ENCODE assay signal across 15 cellular contexts in genomic region chr10:24670964-24671670, GRCh38. TPM values are rescaled to one million over a fixed set of nuclear protein-coding genes. Genes with fewer than 3 reads are reported as not detected.
DNase-seq lines count a peak whose midpoint lies in the region; ATAC-seq, FAIRE-seq and TF ChIP-seq lines count a peak whose summit lies in the region.
"Had no signal": no experiment of that assay in that cellular context is flagged by ENCODE, and none has a peak within 500 bp of the region (broad histone marks: within the 10 kb centered on the region; RNA-seq: fewer than 3 reads in every experiment).

No MANE protein-coding gene starts in this region.

- peak overlapping the region; percentile 45 for H3K27ac Mint-ChIP-seq in T-helper 2 cell treated with Interferon-gamma antibody and Interleukin-4, amounts not matched to agents 5 μg/mL and 100 μg/mL, for 36 hours
- H3K27ac Mint-ChIP-seq in dendritic cell treated with granulocyte-macrophage colony-stimulating factor and Interleukin-4, amounts not matched to agents 40 ng/mL and 50 ng/mL, for 4 days = peak overlapping the region; percentile 26
- H3K27ac Mint-ChIP-seq in nephron progenitor cell = peak overlapping the region; percentile 36
- no peak overlapping the region for H3K27ac Mint-ChIP-seq in natural killer cell treated with Interleukin-12 subunit alpha and Interleukin-12 subunit beta and Interleukin-15 and Interleukin-18, amount 100 ng/mL, for 72 hours

- peaks cover 8% of the 10 kb centered on the region for H3K4me1 Mint-ChIP-seq in T-helper 2 cell treated with Interferon-gamma antibody and Interleukin-4, amounts not matched to agents 5 μg/mL and 100 μg/mL, for 36 hours (ENCODE audit: low read depth)
- peaks cover 20% of the 10 kb centered on the region for H3K4me1 Mint-ChIP-seq in dendritic cell treated with granulocyte-macrophage colony-stimulating factor and Interleukin-4, amounts not matched to agents 40 ng/mL and 50 ng/mL, for 4 days (ENCODE audit: low read depth)
- H3K4me1 Mint-ChIP-seq in nephron progenitor cell = peaks cover 8% of the 10 kb centered on the region
- H3K4me1 Mint-ChIP-seq in natural killer cell treated with Interleukin-12 subunit alpha and Interleukin-12 subunit beta and Interleukin-15 and Interleukin-18, amount 100 ng/mL, for 72 hours (ENCODE audit: low read depth in 2 of 2) = peaks cover 8 to 11% of the 10 kb centered on the region in 2 donors

- TF ChIP-seq CTCF in nephron progenitor cell (IDR thresholded peaks at IDR 0.05) = no peak

- ATAC-seq in natural killer cell treated with Interleukin-12 subunit alpha and Interleukin-12 subunit beta and Interleukin-15 and Interleukin-18, amount 100 ng/mL, for 72 hours = no peak
- ATAC-seq in GM19455 (IDR thresholded peaks at IDR 0.05; ENCODE audit: unreplicated experiment) = no peak

- H3K9me3 Mint-ChIP-seq in T-helper 2 cell treated with Interferon-gamma antibody and Interleukin-4, amounts not matched to agents 5 μg/mL and 100 μg/mL, for 36 hours = no peaks in the 10 kb centered on the region
- no peaks in the 10 kb centered on the region for H3K9me3 Mint-ChIP-seq in dendritic cell treated with granulocyte-macrophage colony-stimulating factor and Interleukin-4, amounts not matched to agents 40 ng/mL and 50 ng/mL, for 4 days
- H3K9me3 Mint-ChIP-seq in nephron progenitor cell = no peaks in the 10 kb centered on the region
- H3K9me3 Mint-ChIP-seq in natural killer cell treated with Interleukin-12 subunit alpha and Interleukin-12 subunit beta and Interleukin-15 and Interleukin-18, amount 100 ng/mL, for 72 hours = no peaks in the 10 kb centered on the region

- H3K4me3 Mint-ChIP-seq in T-helper 2 cell treated with Interferon-gamma antibody and Interleukin-4, amounts not matched to agents 5 μg/mL and 100 μg/mL, for 36 hours = no peak overlapping the region
- no peak overlapping the region for H3K4me3 Mint-ChIP-seq in dendritic cell treated with granulocyte-macrophage colony-stimulating factor and Interleukin-4, amounts not matched to agents 40 ng/mL and 50 ng/mL, for 4 days
- no peak overlapping the region for H3K4me3 Mint-ChIP-seq in nephron progenitor cell
- no peak overlapping the region for H3K4me3 Mint-ChIP-seq in natural killer cell treated with Interleukin-12 subunit alpha and Interleukin-12 subunit beta and Interleukin-15 and Interleukin-18, amount 100 ng/mL, for 72 hours

- peaks cover 4% of the 10 kb centered on the region for H3K36me3 Mint-ChIP-seq in T-helper 2 cell treated with Interferon-gamma antibody and Interleukin-4, amounts not matched to agents 5 μg/mL and 100 μg/mL, for 36 hours (ENCODE audit: low read depth)
- peaks cover 23% of the 10 kb centered on the region for H3K36me3 Mint-ChIP-seq in dendritic cell treated with granulocyte-macrophage colony-stimulating factor and Interleukin-4, amounts not matched to agents 40 ng/mL and 50 ng/mL, for 4 days (ENCODE audit: low read depth)
- peaks cover 48% of the 10 kb centered on the region for H3K36me3 Mint-ChIP-seq in nephron progenitor cell (ENCODE audit: low read depth)
- no peaks in the 10 kb centered on the region for H3K36me3 Mint-ChIP-seq in natural killer cell treated with Interleukin-12 subunit alpha and Interleukin-12 subunit beta and Interleukin-15 and Interleukin-18, amount 100 ng/mL, for 72 hours

- peak; percentile 90 for FAIRE-seq in HTR-8/SVneo (lab: Jason Lieb, UNC)
- FAIRE-seq: GM18507 had no signal

- no peak for DNase-seq in T-helper 2 cell treated with Interferon-gamma antibody and Interleukin-4, amounts not matched to agents 5 μg/mL and 100 μg/mL, for 36 hours (ENCODE audit: low spot score)
- DNase-seq in T-helper 2 cell (no peak), HTR-8/SVneo (ENCODE audit: insufficient read length, low spot score) (no peak), nephron progenitor cell (no peak), dedifferentiated amniotic fluid mesenchymal stem cell (ENCODE audit: extremely low spot score) (no peak)
- no peak for DNase-seq in natural killer cell treated with Interleukin-12 subunit alpha and Interleukin-12 subunit beta and Interleukin-15 and Interleukin-18, amount 100 ng/mL, for 72 hours (ENCODE audit: low spot score)
- DNase-seq: EL, MG63, NCI-H1105, NCI-H187 treated with DMSO at 0.1 percent for 48 hours, NCI-H2171, SHP77 treated with DMSO at 0.1 percent for 48 hours had no signal

- no peaks in the 10 kb centered on the region for H3K27me3 Mint-ChIP-seq in T-helper 2 cell treated with Interferon-gamma antibody and Interleukin-4, amounts not matched to agents 5 μg/mL and 100 μg/mL, for 36 hours (ENCODE audit: low read depth)
- no peaks in the 10 kb centered on the region for H3K27me3 Mint-ChIP-seq in dendritic cell treated with granulocyte-macrophage colony-stimulating factor and Interleukin-4, amounts not matched to agents 40 ng/mL and 50 ng/mL, for 4 days
- no peaks in the 10 kb centered on the region for H3K27me3 Mint-ChIP-seq in nephron progenitor cell (ENCODE audit: low read depth, poor library complexity)
- no peaks in the 10 kb centered on the region for H3K27me3 Mint-ChIP-seq in natural killer cell treated with Interleukin-12 subunit alpha and Interleukin-12 subunit beta and Interleukin-15 and Interleukin-18, amount 100 ng/mL, for 72 hours

- intact Hi-C loops in dendritic cell treated with granulocyte-macrophage colony-stimulating factor and Interleukin-4, amounts not matched to agents 40 ng/mL and 50 ng/mL, for 4 days (cut with micrococcal nuclease) = no loop called here

RNA-seq across cellular contexts. Expression of gene ARHGAP21, which starts 52.6 kb away (rescaled TPM):
- 10 to 100 TPM; 25.7 to 34.7 TPM for total RNA-seq in natural killer cell treated with Interleukin-12 subunit alpha and Interleukin-12 subunit beta and Interleukin-15 and Interleukin-18, amount 100 ng/mL, for 72 hours

Comparison
In these comparisons a context has a peak if more than half of its experiments do, and no peak if none do; other contexts are left out.
1. H3K27ac Mint-ChIP-seq: peak in T-helper 2 cell treated with Interferon-gamma antibody and Interleukin-4, amounts not matched to agents 5 μg/mL and 100 μg/mL, for 36 hours (single experiment), dendritic cell treated with granulocyte-macrophage colony-stimulating factor and Interleukin-4, amounts not matched to agents 40 ng/mL and 50 ng/mL, for 4 days (single experiment) and nephron progenitor cell (single experiment); none in natural killer cell treated with Interleukin-12 subunit alpha and Interleukin-12 subunit beta and Interleukin-15 and Interleukin-18, amount 100 ng/mL, for 72 hours (0 of 2).